16 cellular contexts compared by ENCODE assay signal in the genomic region with DNA sequence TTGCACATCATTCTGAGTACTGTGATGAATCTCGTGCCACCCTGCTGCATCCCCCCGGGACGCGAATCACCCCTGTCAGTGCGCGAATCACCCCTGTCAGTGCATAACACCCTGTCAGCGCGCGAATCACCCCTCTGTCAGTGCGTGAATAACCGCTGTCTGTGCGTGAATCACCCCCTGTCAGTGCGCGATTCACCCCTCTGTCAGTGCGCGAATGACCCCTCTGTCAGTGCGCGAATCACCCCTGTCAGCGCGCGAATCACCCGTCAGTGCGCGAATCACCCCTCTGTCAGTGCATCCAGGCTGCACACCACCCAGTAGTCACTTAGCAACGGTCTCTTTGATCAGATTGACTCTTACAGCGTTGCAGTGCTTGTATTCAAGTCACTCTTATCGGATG.
DNase-seq lines count a peak whose midpoint lies in the region; ATAC-seq and TF ChIP-seq lines count a peak whose summit lies in the region.
"Had no signal": no experiment of that assay in that cellular context is flagged by ENCODE, and none has a peak within 500 bp of the region (broad histone marks: within the 10 kb centered on the region; RNA-seq: fewer than 3 reads in every experiment).

No MANE protein-coding gene starts in this region.

- H3K9me3 Mint-ChIP-seq in activated CD4-positive, alpha-beta T cell treated with anti-CD3 and anti-CD28 coated beads for 36 hours (ENCODE audit: low read depth): peaks cover 9% of the 10 kb centered on the region
- peaks cover 5% of the 10 kb centered on the region for H3K9me3 Mint-ChIP-seq in activated T-cell treated with anti-CD3 and anti-CD28 coated beads, Interleukin-2, amount 50 U/mL, for 24 hours

- H3K27me3 ChIP-seq in esophagus muscularis mucosa: peaks cover 0 to 37% (median 7%) of the 10 kb centered on the region in 4 donors
- H3K27me3 ChIP-seq: BLaER1 treated with 17β-estradiol and CSF1 and Interleukin-3, amounts not matched to agents 10 nM and 100 nM had no signal

- no peaks in the 10 kb centered on the region for H3K27me3 Mint-ChIP-seq in activated CD4-positive, alpha-beta T cell treated with anti-CD3 and anti-CD28 coated beads for 36 hours
- H3K27me3 Mint-ChIP-seq in activated T-cell treated with anti-CD3 and anti-CD28 coated beads, Interleukin-2, amount 50 U/mL, for 24 hours: no peaks in the 10 kb centered on the region

- no peak overlapping the region for H3K27ac ChIP-seq in esophagus muscularis mucosa (replicated peaks in 1 of 4)
- H3K27ac ChIP-seq: 22Rv1; BLaER1 treated with 17β-estradiol and CSF1 and Interleukin-3, amounts not matched to agents 10 nM and 100 nM; GM23248 had no signal

- TF ChIP-seq CTCF in esophagus muscularis mucosa (IDR thresholded peaks at IDR 0.05): no peak

- no peaks in the 10 kb centered on the region for H3K4me1 Mint-ChIP-seq in activated CD4-positive, alpha-beta T cell treated with anti-CD3 and anti-CD28 coated beads for 36 hours
- H3K4me1 Mint-ChIP-seq in activated T-cell treated with anti-CD3 and anti-CD28 coated beads, Interleukin-2, amount 50 U/mL, for 24 hours (ENCODE audit: low read depth): no peaks in the 10 kb centered on the region

- H3K36me3 Mint-ChIP-seq in activated CD4-positive, alpha-beta T cell treated with anti-CD3 and anti-CD28 coated beads for 36 hours (ENCODE audit: low read depth): peaks cover 2% of the 10 kb centered on the region
- H3K36me3 Mint-ChIP-seq in activated T-cell treated with anti-CD3 and anti-CD28 coated beads, Interleukin-2, amount 50 U/mL, for 24 hours (ENCODE audit: low read depth): no peaks in the 10 kb centered on the region

- no peak overlapping the region for H3K4me3 ChIP-seq in esophagus muscularis mucosa
- H3K4me3 ChIP-seq: BLaER1 treated with 17β-estradiol and CSF1 and Interleukin-3, amounts not matched to agents 10 nM and 100 nM; GM12878; GM23248; HAP-1 had no signal

- intact Hi-C loops in activated CD4-positive, alpha-beta T cell treated with anti-CD3 and anti-CD28 coated beads for 36 hours (cut with DNase I, micrococcal nuclease): no loop called here
- intact Hi-C loops in esophagus muscularis mucosa (cut with DNase I): no loop called here

- TF ChIP-seq EP300 in esophagus muscularis mucosa (IDR thresholded peaks at IDR 0.05): no peak

- DNase-seq in activated CD4-positive, alpha-beta T cell treated with anti-CD3 and anti-CD28 coated beads for 36 hours: peak; percentile 11
- DNase-seq in activated CD4-positive, alpha-beta T cell treated with anti-CD3 and anti-CD28 coated beads, Interleukin-2, amount 50 U/mL, for 48 hours: no peak
- DNase-seq in activated T-cell treated with anti-CD3 and anti-CD28 coated beads for 48 hours (ENCODE audit: low read depth) (peak; percentile 3), esophagus muscularis mucosa (ENCODE audit: extremely low spot score) (peak; percentile 92)
- DNase-seq in activated T-cell treated with anti-CD3 and anti-CD28 coated beads, Interleukin-2, amount 50 U/mL, for 24 hours: no peak
- peak; percentile 25 for DNase-seq in stimulated activated CD8-positive, alpha-beta memory T cell treated with anti-CD3 and anti-CD28 coated beads, Interleukin-4, amount 100 ng/mL, for 48 hours
- DNase-seq: Calu3; CD8-positive, alpha-beta T cell; DMS79 treated with DMSO at 0.1 percent for 48 hours; EL; GM23248 had no signal

- H3K36me3 ChIP-seq in esophagus muscularis mucosa: no peaks in the 10 kb centered on the region
- H3K36me3 ChIP-seq: HAP-1 had no signal

- no peak for ATAC-seq in activated CD4-positive, alpha-beta T cell treated with anti-CD3 and anti-CD28 coated beads for 36 hours
- no peak for ATAC-seq in GM19463 (IDR thresholded peaks at IDR 0.05; ENCODE audit: unreplicated experiment)
- ATAC-seq: CD8-positive, alpha-beta T cell; GM12878 had no signal

- POLR2A ChIA-PET in activated CD4-positive, alpha-beta T cell treated with anti-CD3 and anti-CD28 coated beads for 36 hours (lab: Charles Lee): no interaction called here

- TF ChIP-seq POLR2A in esophagus muscularis mucosa (IDR thresholded peaks at IDR 0.05; ENCODE audit: low read depth): no peak

- H3K27ac Mint-ChIP-seq in activated CD4-positive, alpha-beta T cell treated with anti-CD3 and anti-CD28 coated beads for 36 hours: no peak overlapping the region
- H3K27ac Mint-ChIP-seq in activated T-cell treated with anti-CD3 and anti-CD28 coated beads, Interleukin-2, amount 50 U/mL, for 24 hours: no peak overlapping the region
- H3K27ac Mint-ChIP-seq: CD8-positive, alpha-beta T cell had no signal

- H3K4me1 ChIP-seq in esophagus muscularis mucosa: peaks cover 0 to 14% (median 11%) of the 10 kb centered on the region in 4 donors
- H3K4me1 ChIP-seq: HAP-1 had no signal

- H3K4me3 Mint-ChIP-seq in activated CD4-positive, alpha-beta T cell treated with anti-CD3 and anti-CD28 coated beads for 36 hours: no peak overlapping the region
- H3K4me3 Mint-ChIP-seq in activated T-cell treated with anti-CD3 and anti-CD28 coated beads, Interleukin-2, amount 50 U/mL, for 24 hours: no peak overlapping the region
- H3K4me3 Mint-ChIP-seq: CD8-positive, alpha-beta T cell had no signal

- CTCF ChIA-PET in activated CD4-positive, alpha-beta T cell treated with anti-CD3 and anti-CD28 coated beads for 36 hours (lab: Charles Lee): no interaction called here

- H3K9me3 ChIP-seq in esophagus muscularis mucosa: peaks cover 0 to 23% (median 4%) of the 10 kb centered on the region in 4 donors
- H3K9me3 ChIP-seq: HAP-1 had no signal

- 87% methylated on average over 27 of the region's 27 CpGs for WGBS in esophagus muscularis mucosa

Comparison
In these comparisons a context has a peak if more than half of its experiments do, and no peak if none do; other contexts are left out.
1. DNase-seq: peak in activated CD4-positive, alpha-beta T cell treated with anti-CD3 and anti-CD28 coated beads for 36 hours (single experiment), activated T-cell treated with anti-CD3 and anti-CD28 coated beads for 48 hours (single experiment), esophagus muscularis mucosa (single experiment) and stimulated activated CD8-positive, alpha-beta memory T cell treated with anti-CD3 and anti-CD28 coated beads, Interleukin-4, amount 100 ng/mL, for 48 hours (single experiment); none in activated CD4-positive, alpha-beta T cell treated with anti-CD3 and anti-CD28 coated beads, Interleukin-2, amount 50 U/mL, for 48 hours (0 of 2) and activated T-cell treated with anti-CD3 and anti-CD28 coated beads, Interleukin-2, amount 50 U/mL, for 24 hours (single experiment).